Comparison of ENCODE assay signal across 8 cellular contexts in genomic region chrX:49878834-49879655, GRCh38.
DNase-seq lines count a peak whose midpoint lies in the region; ATAC-seq and TF ChIP-seq lines count a peak whose summit lies in the region.

TSS of gene USP27X (plus strand) at chrX:49879484. CDS start at chrX:49880308, 824 bp downstream.

- peak; percentile 59 for TF ChIP-seq CTCF in AG09309 (IDR thresholded peaks at IDR 0.05; ENCODE audit: control insufficient read depth, insufficient read depth, low read depth, low read length, missing control alignments)

- peak; percentile 83 for ATAC-seq in HG03159 (IDR thresholded peaks at IDR 0.05; ENCODE audit: unreplicated experiment)

- H3K4me3 ChIP-seq in AG09309 (ENCODE audit: control insufficient read depth, low read depth, low read length), result peak within 1 kb of the TSS; percentile 63

- peak; percentile 49 for TF ChIP-seq POLR2A in GM18951 (IDR thresholded peaks at IDR 0.05; ENCODE audit: extremely low read depth, insufficient read depth, insufficient read length)

- in situ Hi-C loops in GM18951 (cut with MboI; ENCODE audit: low sequenced_read_pairs, unreplicated experiment), result loop anchor here (25.0 kb wide), 1 partner anchor 708 kb away; no protein-coding TSS in a partner anchor

- DNase-seq in AG09309 (ENCODE audit: low read depth) (peak; percentile 61), NCI-H345 (lab: John Stamatoyannopoulos, UW) (peak; percentile 80), cerebellar cortex (ENCODE audit: low spot score) (peak; percentile 80), kidney glomerular epithelial cell (lab: John Stamatoyannopoulos, UW) (peak; percentile 56)
- peak; percentile 73 for DNase-seq in activated CD4-positive, CD25-positive, alpha-beta regulatory T cell treated with anti-CD3 and anti-CD28 coated beads, Interleukin-2, amount 50 U/mL, for 72 hours
- peak; percentile 76 for DNase-seq in stimulated activated CD4-positive, alpha-beta T cell treated with anti-CD3 and anti-CD28 coated beads, Interleukin-15, amount 100 ng/mL, for 24 hours

Comparison
In these comparisons a context has a peak if more than half of its experiments do, and no peak if none do; other contexts are left out.
1. Peak in every context shown above with its lines: DNase-seq, ATAC-seq and H3K4me3 ChIP-seq.